In genomic region chr16:88803264-88803987, GRCh38 we compare ENCODE assay signal across 1 cellular context.
A peak's percentile ranks its signal among the peaks of the same experiment; 100 is the strongest.
TF ChIP-seq lines count a peak whose summit lies in the region.

Gene CDT1, plus strand, starts transcription at chr16:88803789. Its CDS starts 43 bp downstream, at chr16:88803832.

TF ChIP-seq in GM12878, 131 proteins besides CTCF, POLR2A, EP300 and RAD21 (continued from another document):
- no peak for TF ChIP-seq PKNOX1 (IDR thresholded peaks at IDR 0.05)
- peak; percentile 100 for TF ChIP-seq IKZF1 (conservative IDR thresholded peaks at IDR 0.05)
- no peak for TF ChIP-seq BCL11A (IDR thresholded peaks at IDR 0.05; ENCODE audit: low read depth, low read length)
- peak; percentile 29; the same call in 1 of the 2 replicates for TF ChIP-seq ZSCAN29 (IDR thresholded peaks at IDR 0.05)
- peak; percentile 44 for TF ChIP-seq RELA (IDR thresholded peaks at IDR 0.05; ENCODE audit: borderline replicate concordance, partially characterized antibody)
- peak; percentile 79 for TF ChIP-seq MXI1 (IDR thresholded peaks at IDR 0.05; ENCODE audit: low read depth, low read length)
- TF ChIP-seq ZNF24 (IDR thresholded peaks at IDR 0.05) = no peak
- TF ChIP-seq ZNF384 (IDR thresholded peaks at IDR 0.05; ENCODE audit: borderline replicate concordance, low read depth, low read length) = no peak
